In genomic region chr1:235019456-235019855, GRCh38 we compare ENCODE assay signal across 22 cellular contexts.
A peak's percentile ranks its signal among the peaks of the same experiment; 100 is the strongest.
DNase-seq lines count a peak whose midpoint lies in the region; ATAC-seq and TF ChIP-seq lines count a peak whose summit lies in the region.
"Had no signal": no experiment of that assay in that cellular context is flagged by ENCODE, and none has a peak within 500 bp of the region (broad histone marks: within the 10 kb centered on the region; RNA-seq: fewer than 3 reads in every experiment).

No MANE protein-coding gene starts in this region.

- peak overlapping the region; percentile 24 for H3K4me3 Mint-ChIP-seq in activated CD4-positive, alpha-beta memory T cell treated with anti-CD3 and anti-CD28 coated beads for 36 hours
- H3K4me3 Mint-ChIP-seq in activated CD4-positive, alpha-beta memory T cell treated with anti-CD3 and anti-CD28 coated beads, Interleukin-2, amount 10 ng/mL, durations not matched to agents 7 days and 5 days = no peak overlapping the region
- no peak overlapping the region for H3K4me3 Mint-ChIP-seq in activated B cell treated with CpG ODN at 0.5 μM for 24 hours

- CTCF ChIA-PET in activated CD4-positive, alpha-beta memory T cell treated with anti-CD3 and anti-CD28 coated beads for 36 hours (lab: Charles Lee) = interaction anchor here (1.3 kb wide), 1 partner anchor 28 kb away, joined by 5 read pairs; no protein-coding TSS in a partner anchor
- CTCF ChIA-PET in activated CD4-positive, alpha-beta memory T cell treated with anti-CD3 and anti-CD28 coated beads, Interleukin-2, amount 10 ng/mL, durations not matched to agents 7 days and 5 days (lab: Charles Lee) = interaction anchor here (1.4 kb wide), 1 partner anchor 64 kb away, joined by 4 read pairs; no protein-coding TSS in a partner anchor
- CTCF ChIA-PET in activated B cell treated with CpG ODN at 0.5 μM for 24 hours (lab: Charles Lee) = interaction anchor here (0.9 to 1.1 kb wide), 2 partner anchors 64 to 418 kb away, joined by 3 read pairs; no protein-coding TSS in a partner anchor

- no peak for TF ChIP-seq POLR2A in sigmoid colon (IDR thresholded peaks at IDR 0.05)

- intact Hi-C loops in activated CD4-positive, alpha-beta memory T cell treated with anti-CD3 and anti-CD28 coated beads for 36 hours (cut with micrococcal nuclease) = no loop called here
- intact Hi-C loops in activated B cell treated with CpG ODN at 0.5 μM for 24 hours (cut with micrococcal nuclease) = no loop called here
- intact Hi-C loops in sigmoid colon (cut with DNase I) = no loop called here

- 92 to 97% methylated on average over 3 of the region's 3 CpGs for WGBS in sigmoid colon, 2 donors

- H3K36me3 ChIP-seq in sigmoid colon (no peaks in the 10 kb centered on the region), MM.1S (replicated peaks; ENCODE audit: insufficient read depth, low read length) (no peaks in the 10 kb centered on the region)
- H3K36me3 ChIP-seq: adrenal gland had no signal

- H2AFZ ChIP-seq in MM.1S (ENCODE audit: low read length) = no peak overlapping the region

- H3K36me3 Mint-ChIP-seq in activated CD4-positive, alpha-beta memory T cell treated with anti-CD3 and anti-CD28 coated beads for 36 hours = peaks cover 7% of the 10 kb centered on the region
- H3K36me3 Mint-ChIP-seq in activated CD4-positive, alpha-beta memory T cell treated with anti-CD3 and anti-CD28 coated beads, Interleukin-2, amount 10 ng/mL, durations not matched to agents 7 days and 5 days (ENCODE audit: low read depth) = peaks cover 16% of the 10 kb centered on the region
- no peaks in the 10 kb centered on the region for H3K36me3 Mint-ChIP-seq in activated B cell treated with CpG ODN at 0.5 μM for 24 hours (ENCODE audit: low read depth)

- peaks cover 5% of the 10 kb centered on the region for H3F3A ChIP-seq in MM.1S (ENCODE audit: insufficient read depth, low read length)

- H3K27me3 ChIP-seq in sigmoid colon = no peaks in the 10 kb centered on the region
- no peaks in the 10 kb centered on the region; the same call in 1 of the 2 replicates for H3K27me3 ChIP-seq in MM.1S (replicated peaks; ENCODE audit: insufficient read depth, low read length)
- H3K27me3 ChIP-seq: adrenal gland had no signal

- H3K4me3 ChIP-seq in sigmoid colon (no peak overlapping the region), MM.1S (ENCODE audit: low read length) (no peak overlapping the region), foreskin fibroblast (ENCODE audit: low read depth in 1 of 2, low read length in 2 of 2) (no peak overlapping the region)
- H3K4me3 ChIP-seq: A549, adrenal gland, mucosa of descending colon had no signal

- H3K79me2 ChIP-seq in MM.1S (ENCODE audit: low read length) = no peaks in the 10 kb centered on the region

- H3K9me2 ChIP-seq in MM.1S (replicated peaks; ENCODE audit: insufficient read depth, low read length) = no peaks in the 10 kb centered on the region

- H3K27ac Mint-ChIP-seq in activated CD4-positive, alpha-beta memory T cell treated with anti-CD3 and anti-CD28 coated beads for 36 hours = peak overlapping the region; percentile 66
- no peak overlapping the region for H3K27ac Mint-ChIP-seq in activated CD4-positive, alpha-beta memory T cell treated with anti-CD3 and anti-CD28 coated beads, Interleukin-2, amount 10 ng/mL, durations not matched to agents 7 days and 5 days
- H3K27ac Mint-ChIP-seq in activated B cell treated with CpG ODN at 0.5 μM for 24 hours = peak overlapping the region; percentile 13
- H3K27ac Mint-ChIP-seq: progenitor cell of endocrine pancreas had no signal

- TF ChIP-seq CTCF in activated B cell treated with CpG ODN at 0.5 μM for 24 hours (IDR thresholded peaks at IDR 0.05) (no peak), sigmoid colon (IDR thresholded peaks at IDR 0.05) (no peak), MM.1S (IDR thresholded peaks at IDR 0.05; ENCODE audit: low read length) (no peak), foreskin fibroblast (IDR thresholded peaks at IDR 0.05; ENCODE audit: low read depth, low read length) (no peak)

- no peak for DNase-seq in activated CD4-positive, alpha-beta memory T cell treated with anti-CD3 and anti-CD28 coated beads for 36 hours
- DNase-seq in activated CD4-positive, alpha-beta memory T cell treated with anti-CD3 and anti-CD28 coated beads, Interleukin-2, amount 10 ng/mL, durations not matched to agents 7 days and 5 days = no peak
- DNase-seq in activated B cell treated with CpG ODN at 0.5 μM for 24 hours (no peak), iris pigment epithelial cell (ENCODE audit: low read depth) (peak; percentile 40), sigmoid colon (peak; percentile 9), MM.1S (no peak), foreskin fibroblast (no peak), KG1 (lab: John Stamatoyannopoulos, UW) (no peak)
- DNase-seq: DMS53; foreskin melanocyte; H7; left colon; mucosa of descending colon; NCI-H1092; NCI-H526; SIG-M5; stimulated activated CD4-positive, alpha-beta T cell treated with anti-CD3 and anti-CD28 coated beads, Interleukin-12 subunit alpha, Interleukin-12 subunit beta, amount 100 ng/mL, for 4 hours; T-helper 9 cell had no signal

- no peak for TF ChIP-seq EP300 in sigmoid colon (IDR thresholded peaks at IDR 0.05)

- peaks cover 5% of the 10 kb centered on the region for H3K9me3 Mint-ChIP-seq in activated CD4-positive, alpha-beta memory T cell treated with anti-CD3 and anti-CD28 coated beads for 36 hours
- peaks cover 10% of the 10 kb centered on the region for H3K9me3 Mint-ChIP-seq in activated CD4-positive, alpha-beta memory T cell treated with anti-CD3 and anti-CD28 coated beads, Interleukin-2, amount 10 ng/mL, durations not matched to agents 7 days and 5 days
- H3K9me3 Mint-ChIP-seq in activated B cell treated with CpG ODN at 0.5 μM for 24 hours = no peaks in the 10 kb centered on the region

- ATAC-seq in activated B cell treated with CpG ODN at 0.5 μM for 24 hours (ENCODE audit: low read depth) = no peak
- ATAC-seq: A549; left colon; mucosa of descending colon; stimulated activated naive CD8-positive, alpha-beta T cell treated with anti-CD3 and anti-CD28 coated beads, Interleukin-15, Interleukin-2, amounts not matched to agents 100 U/mL and 50 U/mL, for 24 hours had no signal

- H3K27me3 Mint-ChIP-seq in activated CD4-positive, alpha-beta memory T cell treated with anti-CD3 and anti-CD28 coated beads for 36 hours = no peaks in the 10 kb centered on the region
- no peaks in the 10 kb centered on the region for H3K27me3 Mint-ChIP-seq in activated CD4-positive, alpha-beta memory T cell treated with anti-CD3 and anti-CD28 coated beads, Interleukin-2, amount 10 ng/mL, durations not matched to agents 7 days and 5 days
- no peaks in the 10 kb centered on the region for H3K27me3 Mint-ChIP-seq in activated B cell treated with CpG ODN at 0.5 μM for 24 hours
- H3K27me3 Mint-ChIP-seq: progenitor cell of endocrine pancreas had no signal

- H3K4me1 Mint-ChIP-seq in activated CD4-positive, alpha-beta memory T cell treated with anti-CD3 and anti-CD28 coated beads for 36 hours (ENCODE audit: low read depth) = peaks cover 73% of the 10 kb centered on the region
- peaks cover 60% of the 10 kb centered on the region for H3K4me1 Mint-ChIP-seq in activated CD4-positive, alpha-beta memory T cell treated with anti-CD3 and anti-CD28 coated beads, Interleukin-2, amount 10 ng/mL, durations not matched to agents 7 days and 5 days
- peaks cover 69% of the 10 kb centered on the region for H3K4me1 Mint-ChIP-seq in activated B cell treated with CpG ODN at 0.5 μM for 24 hours

- H3K27ac ChIP-seq in sigmoid colon = no peak overlapping the region
- no peak overlapping the region for H3K27ac ChIP-seq in MM.1S (ENCODE audit: low read length)
- H3K27ac ChIP-seq: adrenal gland had no signal

- no peak overlapping the region for H3K9ac ChIP-seq in MM.1S (ENCODE audit: low read length)

- H4K20me1 ChIP-seq in MM.1S (ENCODE audit: insufficient read depth, low read length) = no peaks in the 10 kb centered on the region

- POLR2A ChIA-PET in activated CD4-positive, alpha-beta memory T cell treated with anti-CD3 and anti-CD28 coated beads for 36 hours (lab: Charles Lee) = no interaction called here
- POLR2A ChIA-PET in activated CD4-positive, alpha-beta memory T cell treated with anti-CD3 and anti-CD28 coated beads, Interleukin-2, amount 10 ng/mL, durations not matched to agents 7 days and 5 days (lab: Charles Lee) = no interaction called here
- POLR2A ChIA-PET in activated B cell treated with CpG ODN at 0.5 μM for 24 hours (lab: Charles Lee) = interaction anchor here (0.6 to 5.2 kb wide), 4 partner anchors 30 to 251 kb away, joined by 3 to 115 read pairs (median 4); no protein-coding TSS in a partner anchor

- no peak overlapping the region for H3K4me2 ChIP-seq in MM.1S (ENCODE audit: low read depth, low read length)
- H3K4me2 ChIP-seq: A549 had no signal

- peaks cover 0 to 10% (median 0%) of the 10 kb centered on the region in 4 donors for H3K4me1 ChIP-seq in sigmoid colon
- H3K4me1 ChIP-seq in MM.1S (ENCODE audit: low read length) = peaks cover 14% of the 10 kb centered on the region

- H3K9me3 ChIP-seq in sigmoid colon (no peaks in the 10 kb centered on the region), MM.1S (replicated peaks; ENCODE audit: insufficient read depth, low read length) (no peaks in the 10 kb centered on the region)
- H3K9me3 ChIP-seq: adrenal gland, mucosa of descending colon had no signal

Comparison
In these comparisons a context has a peak if more than half of its experiments do, and no peak if none do; other contexts are left out.
1. DNase-seq: peak in iris pigment epithelial cell (single experiment) and sigmoid colon (single experiment); none in activated CD4-positive, alpha-beta memory T cell treated with anti-CD3 and anti-CD28 coated beads for 36 hours (single experiment), activated CD4-positive, alpha-beta memory T cell treated with anti-CD3 and anti-CD28 coated beads, Interleukin-2, amount 10 ng/mL, durations not matched to agents 7 days and 5 days (single experiment), activated B cell treated with CpG ODN at 0.5 μM for 24 hours (single experiment), MM.1S (single experiment), foreskin fibroblast (0 of 2) and KG1 (single experiment).